32 cellular contexts compared by ENCODE assay signal in genomic region chr9:117098331-117098730, GRCh38.
"Had no signal": no experiment of that assay in that cellular context is flagged by ENCODE, and none has a peak within 500 bp of the region (broad histone marks: within the 10 kb centered on the region; RNA-seq: fewer than 3 reads in every experiment).

No MANE protein-coding gene starts in this region.

- H3K9me2 ChIP-seq: SK-N-SH had no signal

- H3K4me2 ChIP-seq: SK-N-SH had no signal

- H3K36me3 ChIP-seq: brain microvascular endothelial cell, cardiac muscle cell, MG63, Peyer's patch, SJSA1 had no signal

- H3K27ac ChIP-seq: brain microvascular endothelial cell, cardiac muscle cell, Peyer's patch, SJSA1 had no signal

- H3K9me3 ChIP-seq: MG63, Peyer's patch, SJSA1, SK-N-SH had no signal

- DNase-seq: activated CD4-positive, alpha-beta T cell treated with anti-CD3 and anti-CD28 coated beads, Interleukin-2, amount 10 ng/mL, durations not matched to agents 24 days and 14 days; activated CD4-positive, alpha-beta T cell treated with anti-CD3 and anti-CD28 coated beads, Interleukin-2, amount 50 U/mL, for 4 hours; activated CD8-positive, alpha-beta T cell treated with anti-CD3 and anti-CD28 coated beads for 36 hours; activated effector memory CD4-positive, alpha-beta T cell treated with anti-CD3 and anti-CD28 coated beads, Interleukin-2, amount 50 U/mL, for 16 hours; activated naive CD4-positive, alpha-beta T cell; activated naive CD4-positive, alpha-beta T cell treated with anti-CD3 and anti-CD28 coated beads, Interleukin-2, amount 50 U/mL, for 16 hours; activated naive CD8-positive, alpha-beta T cell treated with anti-CD3 and anti-CD28 coated beads for 36 hours; activated T-cell treated with anti-CD3 and anti-CD28 coated beads, Interleukin-2, amount 50 U/mL, for 1 hour; activated T-cell treated with anti-CD3 and anti-CD28 coated beads, Interleukin-2, amount 50 U/mL, for 72 hours; amniotic stem cell; aorta; brain microvascular endothelial cell; Karpas-422; KBM-7; MG63; MV-4-11; NCI-H1092 treated with DMSO at 0.1 percent for 48 hours; NCI-H1417; NCI-H146; NCI-H187; NCI-H2029 treated with DMSO at 0.1 percent for 48 hours; NCI-H2107; NCI-H226; NCI-H446 treated with DMSO at 0.1 percent for 48 hours; PC-3; Peyer's patch; RPMI8226; SHP77 treated with DMSO at 0.1 percent for 48 hours; SK-N-SH had no signal

- ATAC-seq: activated CD8-positive, alpha-beta T cell treated with anti-CD3 and anti-CD28 coated beads for 36 hours; activated T-cell treated with anti-CD3 and anti-CD28 coated beads, Interleukin-2, amount 50 U/mL, for 72 hours; activated T-helper 17 cell treated with anti-CD3 and anti-CD28 coated beads, Interleukin-2, amount 50 U/mL, for 72 hours; PC-3 had no signal

- H3K27me3 ChIP-seq: brain microvascular endothelial cell, cardiac muscle cell, MG63, Peyer's patch, SJSA1 had no signal

- H3K9ac ChIP-seq: SK-N-SH had no signal

- H3K4me1 ChIP-seq: Peyer's patch had no signal

- H3K4me3 ChIP-seq: cardiac muscle cell, MG63, Peyer's patch, SJSA1 had no signal
